Comparison of ENCODE assay signal across 27 cellular contexts in genomic region chr10:125564570-125564969, GRCh38.
"Had no signal": no experiment of that assay in that cellular context is flagged by ENCODE, and none has a peak within 500 bp of the region (broad histone marks: within the 10 kb centered on the region; RNA-seq: fewer than 3 reads in every experiment).

No MANE protein-coding gene starts in this region.

- H3K4me1 Mint-ChIP-seq: stimulated activated effector memory CD8-positive, alpha-beta T cell treated with anti-CD3 and anti-CD28 coated beads, Interleukin-12 subunit alpha, Interleukin-12 subunit beta, amount 100 ng/mL, for 72 hours; stimulated activated memory B cell treated with anti-CD40 and anti-IgM and Interleukin-4, amounts not matched to agents 10 μg/mL and 1 μg/mL and 100 μg/mL, for 72 hours; stimulated activated naive B cell treated with anti-CD40 and anti-IgM and Interleukin-4, amounts not matched to agents 10 μg/mL and 1 μg/mL and 100 μg/mL, for 72 hours; stimulated activated naive CD8-positive, alpha-beta T cell treated with anti-CD3 and anti-CD28 coated beads, Interleukin-15, amount 100 ng/mL, for 72 hours had no signal

- H3K4me3 ChIP-seq: stomach, suprapubic skin, testis, thoracic aorta, thyroid gland, tibial artery, tibial nerve, transverse colon, upper lobe of left lung, upper lobe of right lung, uterus, vagina had no signal

- H3K27me3 Mint-ChIP-seq: stimulated activated memory B cell treated with anti-CD40 and anti-IgM and Interleukin-4, amounts not matched to agents 10 μg/mL and 1 μg/mL and 100 μg/mL, for 72 hours had no signal

- H3K36me3 ChIP-seq: stomach, suprapubic skin, thoracic aorta, thyroid gland, tibial artery, tibial nerve, transverse colon, upper lobe of left lung, upper lobe of right lung, uterus, vagina had no signal

- H3K27me3 ChIP-seq: suprapubic skin, testis, thyroid gland, tibial nerve, transverse colon, upper lobe of left lung, upper lobe of right lung, uterus, vagina had no signal

- H3K9me3 ChIP-seq: stomach, suprapubic skin, testis, thoracic aorta, thyroid gland, tibial artery, tibial nerve, transverse colon, upper lobe of left lung, upper lobe of right lung, uterus, vagina had no signal

- H3K9me3 Mint-ChIP-seq: stimulated activated effector memory CD8-positive, alpha-beta T cell treated with anti-CD3 and anti-CD28 coated beads, Interleukin-12 subunit alpha, Interleukin-12 subunit beta, amount 100 ng/mL, for 72 hours had no signal

- DNase-seq: stimulated activated CD4-positive, alpha-beta T cell treated with anti-CD3 and anti-CD28 coated beads, Interleukin-2, amount 100 ng/mL, for 48 hours; stimulated activated CD4-positive, alpha-beta T cell treated with anti-CD3 and anti-CD28 coated beads, Interleukin-4, amount 100 ng/mL, for 1 hour; stimulated activated CD4-positive, alpha-beta T cell treated with anti-CD3 and anti-CD28 coated beads, Interleukin-4, amount 100 ng/mL, for 24 hours; stimulated activated CD4-positive, alpha-beta T cell treated with anti-CD3 and anti-CD28 coated beads, Interleukin-4, amount 100 ng/mL, for 4 hours; stimulated activated CD8-positive, alpha-beta memory T cell treated with anti-CD3 and anti-CD28 coated beads, Interleukin-4, amount 100 ng/mL, for 48 hours; stimulated activated naive B cell treated with anti-CD40 and anti-IgM and Interleukin-4, amounts not matched to agents 10 μg/mL and 1 μg/mL and 100 μg/mL, for 72 hours; stimulated activated naive CD4-positive, alpha-beta T cell; stimulated activated naive CD4-positive, alpha-beta T cell treated with Interleukin-2 at 50 U/mL for 16 hours; stimulated activated naive CD8-positive, alpha-beta T cell treated with anti-CD3 and anti-CD28 coated beads, Interleukin-15, amount 100 ng/mL, for 72 hours; stimulated activated naive CD8-positive, alpha-beta T cell treated with anti-CD3 and anti-CD28 coated beads, Interleukin-15, Interleukin-2, amounts not matched to agents 100 U/mL and 50 U/mL, for 24 hours; stomach; substantia nigra; testis; thyroid gland; tibial artery; transverse colon; trophoblast cell; upper lobe of left lung; upper lobe of right lung; uterus had no signal

- H3K36me3 Mint-ChIP-seq: stimulated activated effector memory CD8-positive, alpha-beta T cell treated with anti-CD3 and anti-CD28 coated beads, Interleukin-12 subunit alpha, Interleukin-12 subunit beta, amount 100 ng/mL, for 72 hours; stimulated activated memory B cell treated with anti-CD40 and anti-IgM and Interleukin-4, amounts not matched to agents 10 μg/mL and 1 μg/mL and 100 μg/mL, for 72 hours; stimulated activated naive B cell treated with anti-CD40 and anti-IgM and Interleukin-4, amounts not matched to agents 10 μg/mL and 1 μg/mL and 100 μg/mL, for 72 hours had no signal

- H3K4me3 Mint-ChIP-seq: stimulated activated effector memory CD8-positive, alpha-beta T cell treated with anti-CD3 and anti-CD28 coated beads, Interleukin-12 subunit alpha, Interleukin-12 subunit beta, amount 100 ng/mL, for 72 hours; stimulated activated memory B cell treated with anti-CD40 and anti-IgM and Interleukin-4, amounts not matched to agents 10 μg/mL and 1 μg/mL and 100 μg/mL, for 72 hours; stimulated activated naive B cell treated with anti-CD40 and anti-IgM and Interleukin-4, amounts not matched to agents 10 μg/mL and 1 μg/mL and 100 μg/mL, for 72 hours; stimulated activated naive CD8-positive, alpha-beta T cell treated with anti-CD3 and anti-CD28 coated beads, Interleukin-15, amount 100 ng/mL, for 72 hours; stimulated activated naive CD8-positive, alpha-beta T cell treated with anti-CD3 and anti-CD28 coated beads, Interleukin-15, Interleukin-2, amounts not matched to agents 100 ng/mL and 50 ng/mL, for 24 hours had no signal

- H3K27ac Mint-ChIP-seq: stimulated activated effector memory CD8-positive, alpha-beta T cell treated with anti-CD3 and anti-CD28 coated beads, Interleukin-12 subunit alpha, Interleukin-12 subunit beta, amount 100 ng/mL, for 72 hours; stimulated activated memory B cell treated with anti-CD40 and anti-IgM and Interleukin-4, amounts not matched to agents 10 μg/mL and 1 μg/mL and 100 μg/mL, for 72 hours; stimulated activated naive B cell treated with anti-CD40 and anti-IgM and Interleukin-4, amounts not matched to agents 10 μg/mL and 1 μg/mL and 100 μg/mL, for 72 hours; stimulated activated naive CD8-positive, alpha-beta T cell treated with anti-CD3 and anti-CD28 coated beads, Interleukin-15, Interleukin-2, amounts not matched to agents 100 ng/mL and 50 ng/mL, for 24 hours had no signal

- H3K4me1 ChIP-seq: stomach, suprapubic skin, testis, thyroid gland, tibial artery, tibial nerve, upper lobe of left lung, upper lobe of right lung, uterus, vagina had no signal

- H3K27ac ChIP-seq: stomach, suprapubic skin, testis, thoracic aorta, thyroid gland, tibial artery, tibial nerve, transverse colon, upper lobe of left lung, upper lobe of right lung, uterus, vagina had no signal
